1 cellular context compared by ENCODE assay signal in the genomic region with DNA sequence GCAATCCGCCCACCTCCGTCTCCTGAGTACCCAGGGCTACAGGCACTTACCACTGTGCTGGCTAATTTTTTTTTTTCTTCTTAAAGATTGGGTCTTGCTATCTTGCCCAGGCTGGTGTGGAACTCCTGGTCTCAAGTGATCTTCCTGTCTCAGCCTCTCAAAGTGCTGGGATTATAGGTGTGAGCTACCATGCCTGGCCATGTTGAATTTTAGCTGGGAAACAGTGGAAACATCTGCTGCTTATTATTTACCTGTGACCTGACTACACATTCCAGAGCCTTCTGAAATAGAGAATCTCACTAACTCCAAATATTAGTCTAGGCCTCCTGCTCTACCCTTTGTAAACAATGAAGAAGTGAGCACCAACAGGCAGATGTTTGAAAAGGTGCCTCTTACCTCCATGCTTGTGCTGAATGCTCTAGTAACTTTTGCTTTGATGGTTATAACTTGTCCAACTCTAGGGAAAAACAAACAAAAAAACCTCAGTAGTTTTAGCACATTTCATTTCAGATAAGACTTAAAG.
TF ChIP-seq lines count a peak whose summit lies in the region.

No MANE protein-coding gene starts in this region.

TF ChIP-seq in HepG2, 621 proteins besides CTCF, POLR2A, EP300 and RAD21 (continued from another document and continues in another):
- TF ChIP-seq, protein P1, sequence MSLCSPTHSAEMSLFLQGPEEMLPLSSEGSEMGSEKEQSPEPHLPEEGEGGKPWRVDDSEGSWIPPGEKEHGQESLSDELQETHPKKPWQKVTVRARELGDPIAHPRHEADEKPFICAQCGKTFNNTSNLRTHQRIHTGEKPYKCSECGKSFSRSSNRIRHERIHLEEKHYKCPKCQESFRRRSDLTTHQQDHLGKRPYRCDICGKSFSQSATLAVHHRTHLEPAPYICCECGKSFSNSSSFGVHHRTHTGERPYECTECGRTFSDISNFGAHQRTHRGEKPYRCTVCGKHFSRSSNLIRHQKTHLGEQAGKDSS (CRISPR knock-in tag; IDR thresholded peaks at IDR 0.05; ENCODE audit: borderline replicate concordance, low read depth), result no peak
- peak; percentile 76; the same call in 1 of the 2 replicates for TF ChIP-seq TARDBP (CRISPR knock-in tag; IDR thresholded peaks at IDR 0.05)
- TF ChIP-seq FOXK2 (IDR thresholded peaks at IDR 0.05), result no peak
- TF ChIP-seq TCF7L2 (IDR thresholded peaks at IDR 0.05; ENCODE audit: low read depth, low read length), result 0 out of 2 replicates have a peak, but pooled peaks have one; percentile 44
- no peak for TF ChIP-seq ZBTB7A (CRISPR knock-in tag; IDR thresholded peaks at IDR 0.05)
- TF ChIP-seq STAT6 (CRISPR knock-in tag; IDR thresholded peaks at IDR 0.05; ENCODE audit: borderline replicate concordance), result peak; percentile 75; the same call in 1 of the 2 replicates
- TF ChIP-seq MTF1 (CRISPR knock-in tag; IDR thresholded peaks at IDR 0.05), result no peak
- TF ChIP-seq U2AF2 (IDR thresholded peaks at IDR 0.05; ENCODE audit: low read depth, low read length), result no peak
- TF ChIP-seq, protein P2, sequence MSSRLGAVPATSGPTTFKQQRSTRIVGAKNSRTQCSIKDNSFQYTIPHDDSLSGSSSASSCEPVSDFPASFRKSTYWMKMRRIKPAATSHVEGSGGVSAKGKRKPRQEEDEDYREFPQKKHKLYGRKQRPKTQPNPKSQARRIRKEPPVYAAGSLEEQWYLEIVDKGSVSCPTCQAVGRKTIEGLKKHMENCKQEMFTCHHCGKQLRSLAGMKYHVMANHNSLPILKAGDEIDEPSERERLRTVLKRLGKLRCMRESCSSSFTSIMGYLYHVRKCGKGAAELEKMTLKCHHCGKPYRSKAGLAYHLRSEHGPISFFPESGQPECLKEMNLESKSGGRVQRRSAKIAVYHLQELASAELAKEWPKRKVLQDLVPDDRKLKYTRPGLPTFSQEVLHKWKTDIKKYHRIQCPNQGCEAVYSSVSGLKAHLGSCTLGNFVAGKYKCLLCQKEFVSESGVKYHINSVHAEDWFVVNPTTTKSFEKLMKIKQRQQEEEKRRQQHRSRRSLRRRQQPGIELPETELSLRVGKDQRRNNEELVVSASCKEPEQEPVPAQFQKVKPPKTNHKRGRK (CRISPR knock-in tag; IDR thresholded peaks at IDR 0.05), result no peak
- TF ChIP-seq GATA4 (IDR thresholded peaks at IDR 0.05; ENCODE audit: borderline replicate concordance, low read depth), result peak; percentile 63; the same call in 1 of the 2 replicates
- TF ChIP-seq BCL6 (CRISPR knock-in tag; IDR thresholded peaks at IDR 0.05), result peak; percentile 95
- TF ChIP-seq TSC22D2 (CRISPR knock-in tag; IDR thresholded peaks at IDR 0.05; ENCODE audit: borderline replicate concordance), result no peak
- TF ChIP-seq IKZF5 (CRISPR knock-in tag; IDR thresholded peaks at IDR 0.05), result peak; percentile 68; the same call in 1 of the 2 replicates
- TF ChIP-seq, protein P3, sequence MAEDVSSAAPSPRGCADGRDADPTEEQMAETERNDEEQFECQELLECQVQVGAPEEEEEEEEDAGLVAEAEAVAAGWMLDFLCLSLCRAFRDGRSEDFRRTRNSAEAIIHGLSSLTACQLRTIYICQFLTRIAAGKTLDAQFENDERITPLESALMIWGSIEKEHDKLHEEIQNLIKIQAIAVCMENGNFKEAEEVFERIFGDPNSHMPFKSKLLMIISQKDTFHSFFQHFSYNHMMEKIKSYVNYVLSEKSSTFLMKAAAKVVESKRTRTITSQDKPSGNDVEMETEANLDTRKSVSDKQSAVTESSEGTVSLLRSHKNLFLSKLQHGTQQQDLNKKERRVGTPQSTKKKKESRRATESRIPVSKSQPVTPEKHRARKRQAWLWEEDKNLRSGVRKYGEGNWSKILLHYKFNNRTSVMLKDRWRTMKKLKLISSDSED (CRISPR knock-in tag; IDR thresholded peaks at IDR 0.05), result no peak
- no peak for TF ChIP-seq ZNF788 (CRISPR knock-in tag; IDR thresholded peaks at IDR 0.05; ENCODE audit: borderline replicate concordance)
- TF ChIP-seq ZNF562 (CRISPR knock-in tag; IDR thresholded peaks at IDR 0.05; ENCODE audit: borderline replicate concordance), result no peak
- TF ChIP-seq, protein P4, sequence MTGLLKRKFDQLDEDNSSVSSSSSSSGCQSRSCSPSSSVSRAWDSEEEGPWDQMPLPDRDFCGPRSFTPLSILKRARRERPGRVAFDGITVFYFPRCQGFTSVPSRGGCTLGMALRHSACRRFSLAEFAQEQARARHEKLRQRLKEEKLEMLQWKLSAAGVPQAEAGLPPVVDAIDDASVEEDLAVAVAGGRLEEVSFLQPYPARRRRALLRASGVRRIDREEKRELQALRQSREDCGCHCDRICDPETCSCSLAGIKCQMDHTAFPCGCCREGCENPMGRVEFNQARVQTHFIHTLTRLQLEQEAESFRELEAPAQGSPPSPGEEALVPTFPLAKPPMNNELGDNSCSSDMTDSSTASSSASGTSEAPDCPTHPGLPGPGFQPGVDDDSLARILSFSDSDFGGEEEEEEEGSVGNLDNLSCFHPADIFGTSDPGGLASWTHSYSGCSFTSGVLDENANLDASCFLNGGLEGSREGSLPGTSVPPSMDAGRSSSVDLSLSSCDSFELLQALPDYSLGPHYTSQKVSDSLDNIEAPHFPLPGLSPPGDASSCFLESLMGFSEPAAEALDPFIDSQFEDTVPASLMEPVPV (CRISPR knock-in tag; IDR thresholded peaks at IDR 0.05), result no peak
- TF ChIP-seq DNMT3B (CRISPR knock-in tag; conservative IDR thresholded peaks at IDR 0.05), result no peak
- TF ChIP-seq HNRNPL (IDR thresholded peaks at IDR 0.05; ENCODE audit: low read depth, low read length), result no peak
- no peak for TF ChIP-seq KDM3A (CRISPR knock-in tag; IDR thresholded peaks at IDR 0.05; ENCODE audit: low read depth)
- TF ChIP-seq ZKSCAN1 (IDR thresholded peaks at IDR 0.05; ENCODE audit: low read length), result no peak
- no peak for TF ChIP-seq HMGA1 (CRISPR knock-in tag; conservative IDR thresholded peaks at IDR 0.05)
- no peak for TF ChIP-seq KAT2B (IDR thresholded peaks at IDR 0.05; ENCODE audit: borderline replicate concordance, low read depth, low read length)
- TF ChIP-seq MAFG (CRISPR knock-in tag; IDR thresholded peaks at IDR 0.05), result no peak
- TF ChIP-seq TFDP2 (CRISPR knock-in tag; IDR thresholded peaks at IDR 0.05), result no peak; the same call in 1 of the 2 replicates
- no peak for TF ChIP-seq ZNF33B (CRISPR knock-in tag; IDR thresholded peaks at IDR 0.05)
- no peak for TF ChIP-seq ZZZ3 (CRISPR knock-in tag; IDR thresholded peaks at IDR 0.05; ENCODE audit: borderline replicate concordance)
- TF ChIP-seq, protein P5, sequence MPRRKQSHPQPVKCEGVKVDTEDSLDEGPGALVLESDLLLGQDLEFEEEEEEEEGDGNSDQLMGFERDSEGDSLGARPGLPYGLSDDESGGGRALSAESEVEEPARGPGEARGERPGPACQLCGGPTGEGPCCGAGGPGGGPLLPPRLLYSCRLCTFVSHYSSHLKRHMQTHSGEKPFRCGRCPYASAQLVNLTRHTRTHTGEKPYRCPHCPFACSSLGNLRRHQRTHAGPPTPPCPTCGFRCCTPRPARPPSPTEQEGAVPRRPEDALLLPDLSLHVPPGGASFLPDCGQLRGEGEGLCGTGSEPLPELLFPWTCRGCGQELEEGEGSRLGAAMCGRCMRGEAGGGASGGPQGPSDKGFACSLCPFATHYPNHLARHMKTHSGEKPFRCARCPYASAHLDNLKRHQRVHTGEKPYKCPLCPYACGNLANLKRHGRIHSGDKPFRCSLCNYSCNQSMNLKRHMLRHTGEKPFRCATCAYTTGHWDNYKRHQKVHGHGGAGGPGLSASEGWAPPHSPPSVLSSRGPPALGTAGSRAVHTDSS (CRISPR knock-in tag; conservative IDR thresholded peaks at IDR 0.05), result no peak
- no peak for TF ChIP-seq ZNF431 (CRISPR knock-in tag; IDR thresholded peaks at IDR 0.05; ENCODE audit: borderline replicate concordance, low read depth)
- TF ChIP-seq, protein P6, sequence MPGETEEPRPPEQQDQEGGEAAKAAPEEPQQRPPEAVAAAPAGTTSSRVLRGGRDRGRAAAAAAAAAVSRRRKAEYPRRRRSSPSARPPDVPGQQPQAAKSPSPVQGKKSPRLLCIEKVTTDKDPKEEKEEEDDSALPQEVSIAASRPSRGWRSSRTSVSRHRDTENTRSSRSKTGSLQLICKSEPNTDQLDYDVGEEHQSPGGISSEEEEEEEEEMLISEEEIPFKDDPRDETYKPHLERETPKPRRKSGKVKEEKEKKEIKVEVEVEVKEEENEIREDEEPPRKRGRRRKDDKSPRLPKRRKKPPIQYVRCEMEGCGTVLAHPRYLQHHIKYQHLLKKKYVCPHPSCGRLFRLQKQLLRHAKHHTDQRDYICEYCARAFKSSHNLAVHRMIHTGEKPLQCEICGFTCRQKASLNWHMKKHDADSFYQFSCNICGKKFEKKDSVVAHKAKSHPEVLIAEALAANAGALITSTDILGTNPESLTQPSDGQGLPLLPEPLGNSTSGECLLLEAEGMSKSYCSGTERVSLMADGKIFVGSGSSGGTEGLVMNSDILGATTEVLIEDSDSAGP (CRISPR knock-in tag; IDR thresholded peaks at IDR 0.05; ENCODE audit: borderline replicate concordance), result no peak
- no peak for TF ChIP-seq NBN (conservative IDR thresholded peaks at IDR 0.05)
- TF ChIP-seq, protein P7, sequence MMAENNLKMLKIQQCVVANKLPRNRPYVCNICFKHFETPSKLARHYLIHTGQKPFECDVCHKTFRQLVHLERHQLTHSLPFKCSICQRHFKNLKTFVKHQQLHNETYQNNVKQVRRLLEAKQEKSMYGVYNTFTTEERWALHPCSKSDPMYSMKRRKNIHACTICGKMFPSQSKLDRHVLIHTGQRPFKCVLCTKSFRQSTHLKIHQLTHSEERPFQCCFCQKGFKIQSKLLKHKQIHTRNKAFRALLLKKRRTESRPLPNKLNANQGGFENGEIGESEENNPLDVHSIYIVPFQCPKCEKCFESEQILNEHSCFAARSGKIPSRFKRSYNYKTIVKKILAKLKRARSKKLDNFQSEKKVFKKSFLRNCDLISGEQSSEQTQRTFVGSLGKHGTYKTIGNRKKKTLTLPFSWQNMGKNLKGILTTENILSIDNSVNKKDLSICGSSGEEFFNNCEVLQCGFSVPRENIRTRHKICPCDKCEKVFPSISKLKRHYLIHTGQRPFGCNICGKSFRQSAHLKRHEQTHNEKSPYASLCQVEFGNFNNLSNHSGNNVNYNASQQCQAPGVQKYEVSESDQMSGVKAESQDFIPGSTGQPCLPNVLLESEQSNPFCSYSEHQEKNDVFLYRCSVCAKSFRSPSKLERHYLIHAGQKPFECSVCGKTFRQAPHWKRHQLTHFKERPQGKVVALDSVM (CRISPR knock-in tag; IDR thresholded peaks at IDR 0.05), result no peak
- no peak; the same call in 1 of the 2 replicates for TF ChIP-seq ZBTB25 (CRISPR knock-in tag; IDR thresholded peaks at IDR 0.05)
- TF ChIP-seq ZNF567 (CRISPR knock-in tag; IDR thresholded peaks at IDR 0.05; ENCODE audit: borderline replicate concordance), result no peak
- TF ChIP-seq PRPF4 (IDR thresholded peaks at IDR 0.05; ENCODE audit: low read depth, low read length, poor library complexity, severe bottlenecking), result no peak
- TF ChIP-seq, protein P8, sequence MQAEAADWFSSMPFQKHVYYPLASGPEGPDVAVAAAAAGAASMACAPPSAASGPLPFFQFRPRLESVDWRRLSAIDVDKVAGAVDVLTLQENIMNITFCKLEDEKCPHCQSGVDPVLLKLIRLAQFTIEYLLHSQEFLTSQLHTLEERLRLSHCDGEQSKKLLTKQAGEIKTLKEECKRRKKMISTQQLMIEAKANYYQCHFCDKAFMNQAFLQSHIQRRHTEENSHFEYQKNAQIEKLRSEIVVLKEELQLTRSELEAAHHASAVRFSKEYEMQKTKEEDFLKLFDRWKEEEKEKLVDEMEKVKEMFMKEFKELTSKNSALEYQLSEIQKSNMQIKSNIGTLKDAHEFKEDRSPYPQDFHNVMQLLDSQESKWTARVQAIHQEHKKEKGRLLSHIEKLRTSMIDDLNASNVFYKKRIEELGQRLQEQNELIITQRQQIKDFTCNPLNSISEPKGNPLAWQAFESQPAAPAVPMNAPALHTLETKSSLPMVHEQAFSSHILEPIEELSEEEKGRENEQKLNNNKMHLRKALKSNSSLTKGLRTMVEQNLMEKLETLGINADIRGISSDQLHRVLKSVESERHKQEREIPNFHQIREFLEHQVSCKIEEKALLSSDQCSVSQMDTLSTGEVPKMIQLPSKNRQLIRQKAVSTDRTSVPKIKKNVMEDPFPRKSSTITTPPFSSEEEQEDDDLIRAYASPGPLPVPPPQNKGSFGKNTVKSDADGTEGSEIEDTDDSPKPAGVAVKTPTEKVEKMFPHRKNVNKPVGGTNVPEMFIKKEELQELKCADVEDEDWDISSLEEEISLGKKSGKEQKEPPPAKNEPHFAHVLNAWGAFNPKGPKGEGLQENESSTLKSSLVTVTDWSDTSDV (CRISPR knock-in tag; IDR thresholded peaks at IDR 0.05), result no peak
